ENCODE assay signal across 8 cellular contexts in genomic region chr3:130850044-130850797, GRCh38. TPM values are rescaled to one million over a fixed set of nuclear protein-coding genes. Genes with fewer than 3 reads are reported as not detected.
DNase-seq lines count a peak whose midpoint lies in the region; ATAC-seq and TF ChIP-seq lines count a peak whose summit lies in the region.

No MANE protein-coding gene starts in this region.

- no peak overlapping the region for H3K4me3 ChIP-seq in hepatocyte

- no peaks in the 10 kb centered on the region for H3K9me3 ChIP-seq in hepatocyte (ENCODE audit: low read depth)

- peak overlapping the region; percentile 61 for H3K27ac ChIP-seq in 22Rv1
- H3K27ac ChIP-seq in hepatocyte, result peak overlapping the region; percentile 10

- WGBS in hepatocyte (ENCODE audit: low lambda C conversion rate, missing lambda C conversion rate), result 32% methylated on average over 8 of the region's 8 CpGs

- no peaks in the 10 kb centered on the region for H3K27me3 ChIP-seq in hepatocyte

- peak; percentile 82 for ATAC-seq in GM18907 (IDR thresholded peaks at IDR 0.05; ENCODE audit: unreplicated experiment)
- ATAC-seq in HG03103 (IDR thresholded peaks at IDR 0.05; ENCODE audit: low read depth, unreplicated experiment), result peak; percentile 71

- H3K9me2 ChIP-seq in hepatocyte (replicated peaks; ENCODE audit: insufficient read depth), result no peaks in the 10 kb centered on the region

- H3K79me2 ChIP-seq in hepatocyte, result no peaks in the 10 kb centered on the region

- no peaks in the 10 kb centered on the region for H3K36me3 ChIP-seq in hepatocyte (replicated peaks; ENCODE audit: insufficient read depth, low read depth)

- TF ChIP-seq CTCF in 22Rv1 (IDR thresholded peaks at IDR 0.05) (no peak), hepatocyte (IDR thresholded peaks at IDR 0.05; ENCODE audit: poor library complexity) (no peak)

- intact Hi-C loops in activated T-helper 2 cell treated with anti-CD3 and anti-CD28 coated beads, Interferon-gamma antibody, Interleukin-2, Interleukin-4, amounts not matched to agents 10 μg/mL and 5 μg/mL and 100 μg/mL, durations not matched to agents 14 hours and 24 hours and 36 hours (cut with micrococcal nuclease), result loop anchor here (1.0 to 2.0 kb wide), 3 partner anchors 43 to 640 kb away; partner anchors contain the start of gene PIK3R4

- peak; percentile 42 for DNase-seq in NCI-H774 (lab: John Stamatoyannopoulos, UW)
- DNase-seq in activated T-helper 2 cell treated with anti-CD3 and anti-CD28 coated beads, Interferon-gamma antibody, Interleukin-2, Interleukin-4, amounts not matched to agents 10 μg/mL and 5 μg/mL and 100 μg/mL, durations not matched to agents 14 hours and 24 hours and 36 hours (ENCODE audit: low spot score), result peak; percentile 54
- DNase-seq in hepatocyte (ENCODE audit: low spot score), result peak; percentile 18
- DNase-seq in stimulated activated CD4-positive, alpha-beta T cell treated with anti-CD3 and anti-CD28 coated beads, TNF-alpha, amount 100 ng/mL, for 48 hours (ENCODE audit: low read depth in 3 of 3), result peak; percentile 10 to 40 (median 26)
- DNase-seq in ecto neural progenitor cell (ENCODE audit: low spot score), result no peak

- peaks cover 33% of the 10 kb centered on the region for H3K4me1 Mint-ChIP-seq in activated T-helper 2 cell treated with anti-CD3 and anti-CD28 coated beads, Interferon-gamma antibody, Interleukin-2, Interleukin-4, amounts not matched to agents 10 μg/mL and 5 μg/mL and 100 μg/mL, durations not matched to agents 14 hours and 24 hours and 36 hours (ENCODE audit: low read depth)

- H3K9me3 Mint-ChIP-seq in activated T-helper 2 cell treated with anti-CD3 and anti-CD28 coated beads, Interferon-gamma antibody, Interleukin-2, Interleukin-4, amounts not matched to agents 10 μg/mL and 5 μg/mL and 100 μg/mL, durations not matched to agents 14 hours and 24 hours and 36 hours, result no peaks in the 10 kb centered on the region

- peak overlapping the region; percentile 28 for H3K4me3 Mint-ChIP-seq in activated T-helper 2 cell treated with anti-CD3 and anti-CD28 coated beads, Interferon-gamma antibody, Interleukin-2, Interleukin-4, amounts not matched to agents 10 μg/mL and 5 μg/mL and 100 μg/mL, durations not matched to agents 14 hours and 24 hours and 36 hours (ENCODE audit: low read depth)

- H3K27me3 Mint-ChIP-seq in activated T-helper 2 cell treated with anti-CD3 and anti-CD28 coated beads, Interferon-gamma antibody, Interleukin-2, Interleukin-4, amounts not matched to agents 10 μg/mL and 5 μg/mL and 100 μg/mL, durations not matched to agents 14 hours and 24 hours and 36 hours (ENCODE audit: low read depth), result peaks cover 15% of the 10 kb centered on the region

- peak overlapping the region; percentile 33 for H3K4me2 ChIP-seq in hepatocyte

- peak overlapping the region; percentile 71 for H3K27ac Mint-ChIP-seq in activated T-helper 2 cell treated with anti-CD3 and anti-CD28 coated beads, Interferon-gamma antibody, Interleukin-2, Interleukin-4, amounts not matched to agents 10 μg/mL and 5 μg/mL and 100 μg/mL, durations not matched to agents 14 hours and 24 hours and 36 hours

- H2AFZ ChIP-seq in hepatocyte, result no peak overlapping the region

- H3K36me3 Mint-ChIP-seq in activated T-helper 2 cell treated with anti-CD3 and anti-CD28 coated beads, Interferon-gamma antibody, Interleukin-2, Interleukin-4, amounts not matched to agents 10 μg/mL and 5 μg/mL and 100 μg/mL, durations not matched to agents 14 hours and 24 hours and 36 hours (ENCODE audit: low read depth), result no peaks in the 10 kb centered on the region

- H4K20me1 ChIP-seq in hepatocyte (ENCODE audit: insufficient read depth, poor library complexity, severe bottlenecking), result no peaks in the 10 kb centered on the region

- H3K4me1 ChIP-seq in hepatocyte (ENCODE audit: insufficient read depth), result peaks cover 16% of the 10 kb centered on the region

RNA-seq across cellular contexts. Expression of gene ATP2C1, which starts 43.7 kb away (rescaled TPM):
- 59.4 and 63.7 TPM in 2 replicates for total RNA-seq in activated T-helper 2 cell treated with anti-CD3 and anti-CD28 coated beads, Interferon-gamma antibody, Interleukin-2, Interleukin-4, amounts not matched to agents 10 μg/mL and 5 μg/mL and 100 μg/mL, durations not matched to agents 14 hours and 24 hours and 36 hours
- 88.2 and 99.4 TPM in 2 replicates for total RNA-seq in hepatocyte
- polyA plus RNA-seq in hepatocyte, result 31.5 and 33.4 TPM in 2 replicates
